18 cellular contexts compared by ENCODE assay signal in genomic region chr2:239186516-239186915, GRCh38.
A peak's percentile ranks its signal among the peaks of the same experiment; 100 is the strongest.
DNase-seq lines count a peak whose midpoint lies in the region; ATAC-seq, FAIRE-seq and TF ChIP-seq lines count a peak whose summit lies in the region.
"Had no signal": no experiment of that assay in that cellular context is flagged by ENCODE, and none has a peak within 500 bp of the region (broad histone marks: within the 10 kb centered on the region; RNA-seq: fewer than 3 reads in every experiment).

No MANE protein-coding gene starts in this region.

- peak overlapping the region; percentile 16 for H2AK9ac ChIP-seq in IMR-90 (replicated peaks; ENCODE audit: low read depth, low read length, poor library complexity)

- H2AFZ ChIP-seq in IMR-90 (replicated peaks; ENCODE audit: low read length, poor library complexity), result no peak overlapping the region

- no peak overlapping the region for H2BK120ac ChIP-seq in IMR-90 (ENCODE audit: low read depth, low read length)

- no peak overlapping the region for H2BK5ac ChIP-seq in IMR-90 (ENCODE audit: low read depth, low read length, poor library complexity, severe bottlenecking)

- H2AK5ac ChIP-seq in IMR-90 (ENCODE audit: low read depth, low read length), result no peak overlapping the region

- no peak for FAIRE-seq in kidney (lab: Jason Lieb, UNC)
- FAIRE-seq: HTR-8/SVneo had no signal

- BruUV-seq in IMR-90 (replicated peaks; lab: Mats Ljungman, UMichigan), result no TSS peak

- no peak overlapping the region for H3K4me3 ChIP-seq in IMR-90 (ENCODE audit: insufficient read depth, low read depth, low read length)
- no peak overlapping the region for H3K4me3 ChIP-seq in kidney (ENCODE audit: low read length in 2 of 2)

- dilution Hi-C loops in IMR-90 (cut with HindIII; ENCODE audit: low sequenced_read_pairs, unreplicated experiment), result no loop called here

- H3K36me3 Mint-ChIP-seq in activated CD4-positive, alpha-beta T cell treated with anti-CD3 and anti-CD28 coated beads, Interleukin-2, amount 10 ng/mL, durations not matched to agents 7 days and 5 days (ENCODE audit: low read depth), result peaks cover 48% of the 10 kb centered on the region
- H3K36me3 Mint-ChIP-seq in activated CD4-positive, alpha-beta memory T cell treated with anti-CD3 and anti-CD28 coated beads for 36 hours, result peaks cover 22% of the 10 kb centered on the region
- peaks cover 63% of the 10 kb centered on the region for H3K36me3 Mint-ChIP-seq in activated CD4-positive, alpha-beta memory T cell treated with anti-CD3 and anti-CD28 coated beads, Interleukin-2, amount 10 ng/mL, durations not matched to agents 7 days and 5 days (ENCODE audit: low read depth)

- H4K91ac ChIP-seq in IMR-90 (ENCODE audit: insufficient read depth, low read depth, low read length), result no peak overlapping the region

- no peak for TF ChIP-seq CTCF in IMR-90 (conservative IDR thresholded peaks at IDR 0.05; ENCODE audit: low read depth, low read length)
- TF ChIP-seq CTCF in kidney (IDR thresholded peaks at IDR 0.05; ENCODE audit: borderline replicate concordance, extremely low read depth, insufficient read depth), result no peak

- WGBS in IMR-90 (ENCODE audit: extremely low coverage in 2 of 2, insufficient read length in 1 of 2), 2 experiments, result 100% methylated on average over 3 of the region's 5 CpGs; no CpG with 5 or more reads in 1 of the 2 experiments

- no peak overlapping the region for H2BK20ac ChIP-seq in IMR-90 (ENCODE audit: low read depth, low read length)

- TF ChIP-seq POLR2A in IMR-90 (IDR thresholded peaks at IDR 0.05; ENCODE audit: low read depth, low read length), result no peak

- no peak overlapping the region for H4K5ac ChIP-seq in IMR-90 (ENCODE audit: low read depth, low read length)

- no peak overlapping the region for H3K4me2 ChIP-seq in IMR-90 (ENCODE audit: low read depth, low read length)

- no peak for TF ChIP-seq RAD21 in IMR-90 (IDR thresholded peaks at IDR 0.05; ENCODE audit: low read length)

- H4K20me1 ChIP-seq in IMR-90 (ENCODE audit: insufficient read depth, low read length), result no peaks in the 10 kb centered on the region; the same call in 1 of the 2 replicates

- no peak overlapping the region for H3K27ac Mint-ChIP-seq in activated CD4-positive, alpha-beta T cell treated with anti-CD3 and anti-CD28 coated beads, Interleukin-2, amount 10 ng/mL, durations not matched to agents 7 days and 5 days
- H3K27ac Mint-ChIP-seq in activated CD4-positive, alpha-beta memory T cell treated with anti-CD3 and anti-CD28 coated beads for 36 hours, result no peak overlapping the region
- H3K27ac Mint-ChIP-seq in activated CD4-positive, alpha-beta memory T cell treated with anti-CD3 and anti-CD28 coated beads, Interleukin-2, amount 10 ng/mL, durations not matched to agents 7 days and 5 days, result no peak overlapping the region

- no peaks in the 10 kb centered on the region for H3K27me3 ChIP-seq in IMR-90 (ENCODE audit: control insufficient read depth, insufficient read depth, low read length)

- H3K9me1 ChIP-seq in IMR-90 (ENCODE audit: insufficient read depth, low read length), result no peaks in the 10 kb centered on the region; the same call in 1 of the 2 replicates

- H3K18ac ChIP-seq in IMR-90 (ENCODE audit: low read depth, low read length), result no peak overlapping the region

- no peak overlapping the region for H3K56ac ChIP-seq in IMR-90 (ENCODE audit: extremely low read depth, insufficient read depth, low read length)

- no peak overlapping the region for H3K4ac ChIP-seq in IMR-90 (ENCODE audit: low read depth, low read length)

- no peak overlapping the region for H3K4me3 Mint-ChIP-seq in activated CD4-positive, alpha-beta T cell treated with anti-CD3 and anti-CD28 coated beads, Interleukin-2, amount 10 ng/mL, durations not matched to agents 7 days and 5 days
- H3K4me3 Mint-ChIP-seq in activated CD4-positive, alpha-beta memory T cell treated with anti-CD3 and anti-CD28 coated beads for 36 hours, result no peak overlapping the region
- no peak overlapping the region for H3K4me3 Mint-ChIP-seq in activated CD4-positive, alpha-beta memory T cell treated with anti-CD3 and anti-CD28 coated beads, Interleukin-2, amount 10 ng/mL, durations not matched to agents 7 days and 5 days

- peaks cover 4% of the 10 kb centered on the region for H3K9me3 Mint-ChIP-seq in activated CD4-positive, alpha-beta T cell treated with anti-CD3 and anti-CD28 coated beads, Interleukin-2, amount 10 ng/mL, durations not matched to agents 7 days and 5 days
- no peaks in the 10 kb centered on the region for H3K9me3 Mint-ChIP-seq in activated CD4-positive, alpha-beta memory T cell treated with anti-CD3 and anti-CD28 coated beads for 36 hours
- peaks cover 2% of the 10 kb centered on the region for H3K9me3 Mint-ChIP-seq in activated CD4-positive, alpha-beta memory T cell treated with anti-CD3 and anti-CD28 coated beads, Interleukin-2, amount 10 ng/mL, durations not matched to agents 7 days and 5 days

- no peaks in the 10 kb centered on the region for H3K27me3 Mint-ChIP-seq in activated CD4-positive, alpha-beta T cell treated with anti-CD3 and anti-CD28 coated beads, Interleukin-2, amount 10 ng/mL, durations not matched to agents 7 days and 5 days
- H3K27me3 Mint-ChIP-seq in activated CD4-positive, alpha-beta memory T cell treated with anti-CD3 and anti-CD28 coated beads for 36 hours, result no peaks in the 10 kb centered on the region
- H3K27me3 Mint-ChIP-seq in activated CD4-positive, alpha-beta memory T cell treated with anti-CD3 and anti-CD28 coated beads, Interleukin-2, amount 10 ng/mL, durations not matched to agents 7 days and 5 days, result no peaks in the 10 kb centered on the region

- H2BK15ac ChIP-seq in IMR-90 (ENCODE audit: low read depth, low read length), result no peak overlapping the region

- H3K36me3 ChIP-seq in IMR-90 (ENCODE audit: control insufficient read depth, insufficient read depth, low read length), result peaks cover 54% of the 10 kb centered on the region
- peaks cover 9 to 17% of the 10 kb centered on the region in 2 donors for H3K36me3 ChIP-seq in kidney (ENCODE audit: control insufficient read depth in 1 of 2, insufficient read depth in 2 of 2, low read length in 2 of 2)

- H3K9ac ChIP-seq in IMR-90 (ENCODE audit: low read depth, low read length) (no peak overlapping the region), kidney (ENCODE audit: low read length in 2 of 2) (no peak overlapping the region)

- intact Hi-C loops in IMR-90 (cut with micrococcal nuclease) (no loop called here), kidney (cut with DNase I) (no loop called here), sciatic nerve (cut with DNase I) (no loop called here)
- intact Hi-C loops in activated CD4-positive, alpha-beta memory T cell treated with anti-CD3 and anti-CD28 coated beads for 36 hours (cut with micrococcal nuclease), result no loop called here

- in situ Hi-C loops in IMR-90 (cut with MboI; ENCODE audit: low sequenced_read_pairs), result no loop called here

- peaks cover 1% of the 10 kb centered on the region for H3K4me1 Mint-ChIP-seq in activated CD4-positive, alpha-beta T cell treated with anti-CD3 and anti-CD28 coated beads, Interleukin-2, amount 10 ng/mL, durations not matched to agents 7 days and 5 days
- peaks cover 5% of the 10 kb centered on the region for H3K4me1 Mint-ChIP-seq in activated CD4-positive, alpha-beta memory T cell treated with anti-CD3 and anti-CD28 coated beads for 36 hours (ENCODE audit: low read depth)
- H3K4me1 Mint-ChIP-seq in activated CD4-positive, alpha-beta memory T cell treated with anti-CD3 and anti-CD28 coated beads, Interleukin-2, amount 10 ng/mL, durations not matched to agents 7 days and 5 days, result peaks cover 3% of the 10 kb centered on the region

- H3K14ac ChIP-seq in IMR-90 (replicated peaks; ENCODE audit: low read depth, low read length), result no peak overlapping the region

- no peak overlapping the region for H4K8ac ChIP-seq in IMR-90 (ENCODE audit: low read depth in 2 of 2, low read length in 2 of 2)

- H3K79me1 ChIP-seq in IMR-90 (ENCODE audit: low read depth in 1 of 2, low read length in 2 of 2), result no peaks in the 10 kb centered on the region; a peak in 1 of 4 replicates

- H3K27ac ChIP-seq in IMR-90 (ENCODE audit: insufficient read depth, low read length), result no peak overlapping the region
- H3K27ac ChIP-seq in kidney (ENCODE audit: low read depth in 2 of 2, low read length in 2 of 2), result no peak overlapping the region
- H3K27ac ChIP-seq: 22Rv1 had no signal

- DNase-seq in activated CD4-positive, alpha-beta T cell treated with anti-CD3 and anti-CD28 coated beads, Interleukin-2, amount 10 ng/mL, durations not matched to agents 7 days and 5 days, result peak; percentile 3
- no peak for DNase-seq in activated CD4-positive, alpha-beta T cell treated with anti-CD3 and anti-CD28 coated beads for 48 hours
- DNase-seq in IMR-90 (no peak), kidney (peak; percentile 42), sciatic nerve (ENCODE audit: low spot score) (peak; percentile 35), cerebellum (ENCODE audit: low spot score) (no peak)
- no peak for DNase-seq in activated CD4-positive, alpha-beta memory T cell treated with anti-CD3 and anti-CD28 coated beads for 36 hours
- no peak for DNase-seq in activated CD4-positive, alpha-beta memory T cell treated with anti-CD3 and anti-CD28 coated beads, Interleukin-2, amount 10 ng/mL, durations not matched to agents 7 days and 5 days
- DNase-seq: DMS79 treated with DMSO at 0.1 percent for 48 hours, H7, NCI-H1092 treated with DMSO at 0.1 percent for 48 hours, NCI-H2029 treated with DMSO at 0.1 percent for 48 hours, NCI-H2171 treated with DMSO at 0.1 percent for 48 hours, NCI-H446, NCI-H69 had no signal

- CTCF ChIA-PET in activated CD4-positive, alpha-beta T cell treated with anti-CD3 and anti-CD28 coated beads, Interleukin-2, amount 10 ng/mL, durations not matched to agents 7 days and 5 days (lab: Charles Lee), result no interaction called here
- CTCF ChIA-PET in IMR-90 (lab: Yijun Ruan, JAX), result no interaction called here
- CTCF ChIA-PET in activated CD4-positive, alpha-beta memory T cell treated with anti-CD3 and anti-CD28 coated beads for 36 hours (lab: Charles Lee), result no interaction called here
- CTCF ChIA-PET in activated CD4-positive, alpha-beta memory T cell treated with anti-CD3 and anti-CD28 coated beads, Interleukin-2, amount 10 ng/mL, durations not matched to agents 7 days and 5 days (lab: Charles Lee), result no interaction called here

- no peak for ATAC-seq in IMR-90 (ENCODE audit: low read depth)
- no peak for ATAC-seq in sciatic nerve
- ATAC-seq: Panc1 had no signal

- POLR2A ChIA-PET in activated CD4-positive, alpha-beta T cell treated with anti-CD3 and anti-CD28 coated beads, Interleukin-2, amount 10 ng/mL, durations not matched to agents 7 days and 5 days (lab: Charles Lee), result no interaction called here
- POLR2A ChIA-PET in IMR-90 (lab: Charles Lee; ENCODE audit: unreplicated experiment), result no interaction called here
- POLR2A ChIA-PET in activated CD4-positive, alpha-beta memory T cell treated with anti-CD3 and anti-CD28 coated beads for 36 hours (lab: Charles Lee), result no interaction called here
- POLR2A ChIA-PET in activated CD4-positive, alpha-beta memory T cell treated with anti-CD3 and anti-CD28 coated beads, Interleukin-2, amount 10 ng/mL, durations not matched to agents 7 days and 5 days (lab: Charles Lee), result no interaction called here

- peaks cover 9% of the 10 kb centered on the region for H3K9me3 ChIP-seq in IMR-90 (ENCODE audit: control insufficient read depth, insufficient read depth, low read length)
- peaks cover 0 to 4% of the 10 kb centered on the region in 2 donors for H3K9me3 ChIP-seq in kidney (ENCODE audit: control insufficient read depth in 1 of 2, low read length in 2 of 2)

- no peaks in the 10 kb centered on the region for H3K4me1 ChIP-seq in IMR-90 (ENCODE audit: control insufficient read depth, insufficient read depth, low read length)
- H3K4me1 ChIP-seq in kidney (ENCODE audit: control insufficient read depth in 1 of 2, insufficient read depth in 1 of 2, low read depth in 1 of 2, low read length in 2 of 2), result peaks cover 0 to 3% of the 10 kb centered on the region in 2 donors

- no peak overlapping the region for H3K23ac ChIP-seq in IMR-90 (ENCODE audit: low read depth, low read length)

Comparison
In these comparisons a context has a peak if more than half of its experiments do, and no peak if none do; other contexts are left out.
1. DNase-seq: peak in activated CD4-positive, alpha-beta T cell treated with anti-CD3 and anti-CD28 coated beads, Interleukin-2, amount 10 ng/mL, durations not matched to agents 7 days and 5 days (single experiment), kidney (single experiment) and sciatic nerve (single experiment); none in activated CD4-positive, alpha-beta T cell treated with anti-CD3 and anti-CD28 coated beads for 48 hours (single experiment), IMR-90 (single experiment), activated CD4-positive, alpha-beta memory T cell treated with anti-CD3 and anti-CD28 coated beads for 36 hours (single experiment), cerebellum (single experiment) and activated CD4-positive, alpha-beta memory T cell treated with anti-CD3 and anti-CD28 coated beads, Interleukin-2, amount 10 ng/mL, durations not matched to agents 7 days and 5 days (single experiment).